ENCODE assay signal across 8 cellular contexts in the genomic region with DNA sequence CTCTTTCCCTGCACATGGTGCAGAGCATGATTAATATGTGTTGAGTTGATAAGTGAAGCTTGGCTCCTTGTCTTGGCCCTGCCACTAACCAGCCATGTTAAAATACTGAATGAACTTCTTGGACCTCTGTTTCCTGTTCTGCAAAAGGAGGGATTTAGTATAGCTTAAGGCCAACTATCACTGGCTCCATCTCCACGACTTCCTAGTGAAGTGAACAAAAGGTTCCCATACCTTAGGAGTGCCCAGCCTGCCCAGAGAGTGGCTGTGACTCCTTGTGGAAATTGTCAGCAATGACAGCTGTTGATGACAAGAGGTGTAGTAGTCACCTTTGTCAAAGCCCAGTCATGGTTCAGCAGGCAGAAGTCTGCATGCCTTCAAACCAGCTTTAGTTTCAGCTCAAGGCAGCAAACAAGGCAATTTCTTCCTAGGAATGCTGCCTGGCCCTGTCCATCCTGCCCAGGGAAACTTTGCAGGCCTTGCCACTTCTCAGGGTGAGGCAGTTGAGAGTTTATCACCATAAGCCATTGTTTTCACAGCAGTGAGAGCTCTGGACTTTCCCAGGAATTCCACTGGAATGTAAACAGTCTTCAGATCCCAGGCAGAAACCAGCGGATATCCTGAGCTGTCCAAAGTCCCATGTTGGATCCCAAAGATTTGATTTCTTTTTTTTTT.
DNase-seq lines count a peak whose midpoint lies in the region; ATAC-seq and TF ChIP-seq lines count a peak whose summit lies in the region.

No MANE protein-coding gene starts in this region.

- TF ChIP-seq CTCF in natural killer cell (IDR thresholded peaks at IDR 0.05), result no peak

- peak; percentile 77 for ATAC-seq in GM19463 (IDR thresholded peaks at IDR 0.05; ENCODE audit: unreplicated experiment)
- ATAC-seq in natural killer cell, result no peak

- H3K36me3 Mint-ChIP-seq in natural killer cell, result no peaks in the 10 kb centered on the region

- H3K27me3 Mint-ChIP-seq in natural killer cell (ENCODE audit: low read depth in 2 of 2), result peaks cover 20 to 30% of the 10 kb centered on the region in 2 donors

- intact Hi-C loops in natural killer cell (cut with micrococcal nuclease), result no loop called here

- DNase-seq in COLO829 (ENCODE audit: low spot score) (peak; percentile 70), LHCN-M2 (ENCODE audit: low read depth) (peak; percentile 79), fibroblast of peridontal ligament (ENCODE audit: extremely low read depth) (peak; percentile 80), natural killer cell (no peak)
- DNase-seq in stimulated activated CD8-positive, alpha-beta memory T cell treated with anti-CD3 and anti-CD28 coated beads, Interleukin-4, amount 100 ng/mL, for 48 hours, result peak; percentile 46
- DNase-seq in activated CD8-positive, alpha-beta memory T cell treated with anti-CD3 and anti-CD28 coated beads, Interleukin-2, amount 50 U/mL, for 4 hours, result no peak
- DNase-seq in activated CD4-positive, alpha-beta T cell treated with anti-CD3 and anti-CD28 coated beads for 1 hour, result no peak

- H3K27ac Mint-ChIP-seq in natural killer cell, result no peak overlapping the region

- peaks cover 11 to 12% of the 10 kb centered on the region in 2 donors for H3K4me1 Mint-ChIP-seq in natural killer cell

- H3K9me3 Mint-ChIP-seq in natural killer cell, result no peaks in the 10 kb centered on the region

- no peak overlapping the region for H3K4me3 Mint-ChIP-seq in natural killer cell

Comparison
In these comparisons a context has a peak if more than half of its experiments do, and no peak if none do; other contexts are left out.
1. DNase-seq: peak in COLO829 (single experiment), LHCN-M2 (single experiment), fibroblast of peridontal ligament (single experiment) and stimulated activated CD8-positive, alpha-beta memory T cell treated with anti-CD3 and anti-CD28 coated beads, Interleukin-4, amount 100 ng/mL, for 48 hours (single experiment); none in natural killer cell (single experiment), activated CD8-positive, alpha-beta memory T cell treated with anti-CD3 and anti-CD28 coated beads, Interleukin-2, amount 50 U/mL, for 4 hours (single experiment) and activated CD4-positive, alpha-beta T cell treated with anti-CD3 and anti-CD28 coated beads for 1 hour (single experiment).